ENCODE assay signal across 34 cellular contexts in genomic region chr7:22413211-22413610, GRCh38.
"Had no signal": no experiment of that assay in that cellular context is flagged by ENCODE, and none has a peak within 500 bp of the region (broad histone marks: within the 10 kb centered on the region; RNA-seq: fewer than 3 reads in every experiment).

No MANE protein-coding gene starts in this region.

- H3K4me3 ChIP-seq: adrenal gland, body of pancreas, breast epithelium had no signal

- ATAC-seq: activated CD4-positive, alpha-beta T cell treated with anti-CD3 and anti-CD28 coated beads for 36 hours; activated CD4-positive, CD25-positive, alpha-beta regulatory T cell treated with anti-CD3 and anti-CD28 coated beads, Interleukin-2, amount 50 U/mL, for 24 hours; activated CD8-positive, alpha-beta T cell treated with anti-CD3 and anti-CD28 coated beads for 36 hours; activated naive CD4-positive, alpha-beta T cell treated with anti-CD3 and anti-CD28 coated beads, Interleukin-2, amount 50 U/mL, for 72 hours; activated T-cell treated with anti-CD3 and anti-CD28 coated beads, Interleukin-2, amount 50 U/mL, for 4 hours; activated T-cell treated with anti-CD3 and anti-CD28 coated beads, Interleukin-2, amount 50 U/mL, for 72 hours; activated T-helper 17 cell treated with anti-CD3 and anti-CD28 coated beads, Interleukin-2, amount 50 U/mL, for 72 hours; body of pancreas had no signal

- H3K9me3 ChIP-seq: adrenal gland, body of pancreas, breast epithelium had no signal

- H3K27me3 ChIP-seq: adrenal gland, body of pancreas, brain microvascular endothelial cell, breast epithelium had no signal

- H3K36me3 ChIP-seq: adrenal gland, brain microvascular endothelial cell, breast epithelium had no signal

- H3K27ac ChIP-seq: adrenal gland, body of pancreas, brain microvascular endothelial cell, breast epithelium, VCaP had no signal

- H3K4me1 ChIP-seq: adrenal gland, body of pancreas, breast epithelium had no signal

- DNase-seq: activated CD4-positive, alpha-beta memory T cell treated with anti-CD3 and anti-CD28 coated beads for 36 hours; activated CD4-positive, alpha-beta T cell treated with anti-CD3 and anti-CD28 coated beads for 1 hour; activated CD4-positive, alpha-beta T cell treated with anti-CD3 and anti-CD28 coated beads for 36 hours; activated CD4-positive, alpha-beta T cell treated with anti-CD3 and anti-CD28 coated beads, Interleukin-2, amount 10 ng/mL, durations not matched to agents 24 days and 14 days; activated CD4-positive, alpha-beta T cell treated with anti-CD3 and anti-CD28 coated beads, Interleukin-2, amount 50 U/mL, for 1 hour; activated CD4-positive, alpha-beta T cell treated with anti-CD3 and anti-CD28 coated beads, Interleukin-2, amount 50 U/mL, for 4 hours; activated CD4-positive, CD25-positive, alpha-beta regulatory T cell; activated CD8-positive, alpha-beta memory T cell treated with anti-CD3 and anti-CD28 coated beads, Interleukin-2, amount 50 U/mL, for 4 hours; activated CD8-positive, alpha-beta T cell treated with anti-CD3 and anti-CD28 coated beads for 36 hours; activated effector memory CD4-positive, alpha-beta T cell treated with anti-CD3 and anti-CD28 coated beads, Interleukin-2, amount 50 U/mL, for 16 hours; activated gamma-delta T cell treated with Interleukin-2 at 50 U/mL for 16 hours; activated naive CD4-positive, alpha-beta T cell; activated naive CD4-positive, alpha-beta T cell treated with anti-CD3 and anti-CD28 coated beads for 36 hours; activated naive CD4-positive, alpha-beta T cell treated with anti-CD3 and anti-CD28 coated beads, Interleukin-2, amount 50 U/mL, for 16 hours; activated naive CD8-positive, alpha-beta T cell treated with anti-CD3 and anti-CD28 coated beads for 36 hours; activated T-cell treated with anti-CD3 and anti-CD28 coated beads for 4 hours; activated T-cell treated with anti-CD3 and anti-CD28 coated beads, Interleukin-2, amount 50 U/mL, for 1 hour; activated T-cell treated with anti-CD3 and anti-CD28 coated beads, Interleukin-2, amount 50 U/mL, for 4 hours; activated T-cell treated with anti-CD3 and anti-CD28 coated beads, Interleukin-2, amount 50 U/mL, for 72 hours; adrenal gland; amniotic stem cell; aorta; body of pancreas; brain microvascular endothelial cell; central memory CD4-positive, alpha-beta T cell; T-helper 2 cell; T-helper 9 cell had no signal

- FAIRE-seq: astrocyte, TTC549 had no signal
